ENCODE assay signal across 18 cellular contexts in genomic region chr3:62926494-62926893, GRCh38. TPM values are rescaled to one million over a fixed set of nuclear protein-coding genes. Genes with fewer than 3 reads are reported as not detected.
"Had no signal": no experiment of that assay in that cellular context is flagged by ENCODE, and none has a peak within 500 bp of the region (broad histone marks: within the 10 kb centered on the region; RNA-seq: fewer than 3 reads in every experiment).

No MANE protein-coding gene starts in this region.

- H3K4me1 ChIP-seq: thyroid gland, vagina had no signal

- H3K4me3 ChIP-seq: dorsolateral prefrontal cortex, lung, thyroid gland, vagina had no signal

- DNase-seq: activated CD4-positive, alpha-beta memory T cell treated with anti-CD3 and anti-CD28 coated beads, Interleukin-2, amount 10 ng/mL, durations not matched to agents 7 days and 5 days; activated CD4-positive, alpha-beta T cell treated with anti-CD3 and anti-CD28 coated beads for 4 hours; activated effector memory CD4-positive, alpha-beta T cell treated with Interleukin-2 at 50 U/mL for 16 hours; activated naive CD4-positive, alpha-beta T cell treated with anti-CD3 and anti-CD28 coated beads, Interleukin-2, amount 50 U/mL, for 16 hours; activated T-cell treated with anti-CD3 and anti-CD28 coated beads, Interleukin-2, amount 50 U/mL, for 24 hours; dorsolateral prefrontal cortex; hippocampal formation; naive B cell; stimulated activated CD4-positive, alpha-beta T cell treated with anti-CD3 and anti-CD28 coated beads, Interleukin-2, amount 100 ng/mL, for 48 hours; T-helper 2 cell; thyroid gland had no signal

- H3K27ac ChIP-seq: dorsolateral prefrontal cortex, neutrophil, parathyroid adenoma, thyroid gland, vagina had no signal

- ATAC-seq: stimulated activated memory B cell treated with anti-CD40 and anti-IgM and Interleukin-4, amounts not matched to agents 10 μg/mL and 1 μg/mL and 100 μg/mL, for 72 hours had no signal

- H3K36me3 ChIP-seq: neutrophil, thyroid gland, vagina had no signal

- H3K9ac ChIP-seq: parathyroid adenoma had no signal

- H2AFZ ChIP-seq: parathyroid adenoma had no signal

- H3K79me2 ChIP-seq: parathyroid adenoma had no signal

- H3K9me3 ChIP-seq: neutrophil, thyroid gland, vagina had no signal

- H3K27me3 ChIP-seq: dorsolateral prefrontal cortex, neutrophil, thyroid gland, vagina had no signal

RNA-seq across cellular contexts. Expression of gene CADPS, which starts 51.3 kb away (rescaled TPM):
- total RNA-seq: activated CD4-positive, alpha-beta memory T cell treated with anti-CD3 and anti-CD28 coated beads, Interleukin-2, amount 10 ng/mL, durations not matched to agents 7 days and 5 days; glomerular endothelial cell; renal cortical epithelial cell had no signal
